1 cellular context compared by ENCODE assay signal in genomic region chr2:74806355-74806839, GRCh38.
A peak's percentile ranks its signal among the peaks of the same experiment; 100 is the strongest.
TF ChIP-seq lines count a peak whose summit lies in the region.

No MANE protein-coding gene starts in this region.

TF ChIP-seq in HepG2, 621 proteins besides CTCF, POLR2A, EP300 and RAD21 (continued from another document and continues in another):
- peak; percentile 41; the same call in 1 of the 2 replicates for TF ChIP-seq BCL6 (CRISPR knock-in tag; IDR thresholded peaks at IDR 0.05)
- TF ChIP-seq, protein P1, sequence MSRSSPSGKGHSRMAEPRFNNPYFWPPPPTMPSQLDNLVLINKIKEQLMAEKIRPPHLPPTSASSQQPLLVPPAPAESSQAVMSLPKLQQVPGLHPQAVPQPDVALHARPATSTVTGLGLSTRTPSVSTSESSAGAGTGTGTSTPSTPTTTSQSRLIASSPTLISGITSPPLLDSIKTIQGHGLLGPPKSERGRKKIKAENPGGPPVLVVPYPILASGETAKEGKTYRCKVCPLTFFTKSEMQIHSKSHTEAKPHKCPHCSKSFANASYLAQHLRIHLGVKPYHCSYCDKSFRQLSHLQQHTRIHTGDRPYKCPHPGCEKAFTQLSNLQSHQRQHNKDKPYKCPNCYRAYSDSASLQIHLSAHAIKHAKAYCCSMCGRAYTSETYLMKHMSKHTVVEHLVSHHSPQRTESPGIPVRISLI (CRISPR knock-in tag; IDR thresholded peaks at IDR 0.05; ENCODE audit: borderline replicate concordance) = no peak
- no peak for TF ChIP-seq NFATC3 (CRISPR knock-in tag; IDR thresholded peaks at IDR 0.05)
- TF ChIP-seq, protein P2, sequence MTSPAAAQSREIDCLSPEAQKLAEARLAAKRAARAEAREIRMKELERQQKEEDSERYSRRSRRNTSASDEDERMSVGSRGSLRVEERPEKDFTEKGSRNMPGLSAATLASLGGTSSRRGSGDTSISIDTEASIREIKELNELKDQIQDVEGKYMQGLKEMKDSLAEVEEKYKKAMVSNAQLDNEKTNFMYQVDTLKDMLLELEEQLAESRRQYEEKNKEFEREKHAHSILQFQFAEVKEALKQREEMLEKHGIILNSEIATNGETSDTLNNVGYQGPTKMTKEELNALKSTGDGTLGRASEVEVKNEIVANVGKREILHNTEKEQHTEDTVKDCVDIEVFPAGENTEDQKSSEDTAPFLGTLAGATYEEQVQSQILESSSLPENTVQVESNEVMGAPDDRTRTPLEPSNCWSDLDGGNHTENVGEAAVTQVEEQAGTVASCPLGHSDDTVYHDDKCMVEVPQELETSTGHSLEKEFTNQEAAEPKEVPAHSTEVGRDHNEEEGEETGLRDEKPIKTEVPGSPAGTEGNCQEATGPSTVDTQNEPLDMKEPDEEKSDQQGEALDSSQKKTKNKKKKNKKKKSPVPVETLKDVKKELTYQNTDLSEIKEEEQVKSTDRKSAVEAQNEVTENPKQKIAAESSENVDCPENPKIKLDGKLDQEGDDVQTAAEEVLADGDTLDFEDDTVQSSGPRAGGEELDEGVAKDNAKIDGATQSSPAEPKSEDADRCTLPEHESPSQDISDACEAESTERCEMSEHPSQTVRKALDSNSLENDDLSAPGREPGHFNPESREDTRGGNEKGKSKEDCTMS (CRISPR knock-in tag; conservative IDR thresholded peaks at IDR 0.05) = no peak
- TF ChIP-seq MIER3 (CRISPR knock-in tag; IDR thresholded peaks at IDR 0.05; ENCODE audit: borderline replicate concordance) = 0 out of 2 replicates have a peak, but pooled peaks have one; percentile 19
- TF ChIP-seq KMT2A (CRISPR knock-in tag; IDR thresholded peaks at IDR 0.05) = no peak
- no peak for TF ChIP-seq KDM1A (CRISPR knock-in tag; IDR thresholded peaks at IDR 0.05)
- TF ChIP-seq ZNF12 (CRISPR knock-in tag; IDR thresholded peaks at IDR 0.05) = no peak
- TF ChIP-seq CCDC6 (CRISPR knock-in tag; IDR thresholded peaks at IDR 0.05) = no peak
- no peak for TF ChIP-seq RORA (CRISPR knock-in tag; IDR thresholded peaks at IDR 0.05)
- no peak for TF ChIP-seq ZNF563 (CRISPR knock-in tag; IDR thresholded peaks at IDR 0.05)
- TF ChIP-seq, protein P3, sequence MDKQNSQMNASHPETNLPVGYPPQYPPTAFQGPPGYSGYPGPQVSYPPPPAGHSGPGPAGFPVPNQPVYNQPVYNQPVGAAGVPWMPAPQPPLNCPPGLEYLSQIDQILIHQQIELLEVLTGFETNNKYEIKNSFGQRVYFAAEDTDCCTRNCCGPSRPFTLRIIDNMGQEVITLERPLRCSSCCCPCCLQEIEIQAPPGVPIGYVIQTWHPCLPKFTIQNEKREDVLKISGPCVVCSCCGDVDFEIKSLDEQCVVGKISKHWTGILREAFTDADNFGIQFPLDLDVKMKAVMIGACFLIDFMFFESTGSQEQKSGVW (CRISPR knock-in tag; IDR thresholded peaks at IDR 0.05; ENCODE audit: borderline replicate concordance) = no peak
- no peak for TF ChIP-seq PCBP1 (IDR thresholded peaks at IDR 0.05; ENCODE audit: borderline replicate concordance, low read depth, low read length)
- TF ChIP-seq ZNF44 (CRISPR knock-in tag; IDR thresholded peaks at IDR 0.05) = no peak; the same call in 1 of the 2 replicates
- TF ChIP-seq, protein P4, sequence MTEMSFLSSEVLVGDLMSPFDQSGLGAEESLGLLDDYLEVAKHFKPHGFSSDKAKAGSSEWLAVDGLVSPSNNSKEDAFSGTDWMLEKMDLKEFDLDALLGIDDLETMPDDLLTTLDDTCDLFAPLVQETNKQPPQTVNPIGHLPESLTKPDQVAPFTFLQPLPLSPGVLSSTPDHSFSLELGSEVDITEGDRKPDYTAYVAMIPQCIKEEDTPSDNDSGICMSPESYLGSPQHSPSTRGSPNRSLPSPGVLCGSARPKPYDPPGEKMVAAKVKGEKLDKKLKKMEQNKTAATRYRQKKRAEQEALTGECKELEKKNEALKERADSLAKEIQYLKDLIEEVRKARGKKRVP (CRISPR knock-in tag; IDR thresholded peaks at IDR 0.05) = no peak
- no peak for TF ChIP-seq ZXDC (CRISPR knock-in tag; IDR thresholded peaks at IDR 0.05)
- TF ChIP-seq NCOA2 (CRISPR knock-in tag; IDR thresholded peaks at IDR 0.05) = peak; percentile 51
- TF ChIP-seq NAIF1 (CRISPR knock-in tag; IDR thresholded peaks at IDR 0.05; ENCODE audit: borderline replicate concordance) = no peak
- no peak for TF ChIP-seq SMARCE1 (IDR thresholded peaks at IDR 0.05; ENCODE audit: borderline replicate concordance)
- no peak for TF ChIP-seq PLRG1 (conservative IDR thresholded peaks at IDR 0.05)
- TF ChIP-seq ZNF777 (CRISPR knock-in tag; IDR thresholded peaks at IDR 0.05) = no peak
- TF ChIP-seq MAFG (CRISPR knock-in tag; IDR thresholded peaks at IDR 0.05) = no peak
- no peak for TF ChIP-seq ZNF607 (CRISPR knock-in tag; IDR thresholded peaks at IDR 0.05; ENCODE audit: borderline replicate concordance)
- no peak for TF ChIP-seq XRCC5 (optimal IDR thresholded peaks at IDR 0.05; ENCODE audit: low read length)
- no peak for TF ChIP-seq CHCHD3 (CRISPR knock-in tag; IDR thresholded peaks at IDR 0.05)
- TF ChIP-seq ZNF503 (CRISPR knock-in tag; IDR thresholded peaks at IDR 0.05) = no peak
- no peak for TF ChIP-seq NFE2 (CRISPR knock-in tag; IDR thresholded peaks at IDR 0.05)
- TF ChIP-seq PBX2 (CRISPR knock-in tag; IDR thresholded peaks at IDR 0.05) = no peak
- TF ChIP-seq NCOA1 (CRISPR knock-in tag; IDR thresholded peaks at IDR 0.05) = no peak
- no peak for TF ChIP-seq ZSCAN21 (CRISPR knock-in tag; IDR thresholded peaks at IDR 0.05; ENCODE audit: borderline replicate concordance)
- TF ChIP-seq ZNF350 (CRISPR knock-in tag; IDR thresholded peaks at IDR 0.05; ENCODE audit: borderline replicate concordance, low read depth) = no peak; the same call in 1 of the 2 replicates
- peak; percentile 64 for TF ChIP-seq YY1 (IDR thresholded peaks at IDR 0.05; ENCODE audit: insufficient read depth, insufficient replicate concordance, low read depth, low read length)
- no peak for TF ChIP-seq SNAPC5 (CRISPR knock-in tag; IDR thresholded peaks at IDR 0.05; ENCODE audit: borderline replicate concordance)
- no peak for TF ChIP-seq IRF1 (CRISPR knock-in tag; IDR thresholded peaks at IDR 0.05; ENCODE audit: low read depth)
- peak; percentile 92 for TF ChIP-seq BHLHE40 (IDR thresholded peaks at IDR 0.05; ENCODE audit: low read length)
- no peak for TF ChIP-seq FOXM1 (CRISPR knock-in tag; IDR thresholded peaks at IDR 0.05)
- TF ChIP-seq MAZ (IDR thresholded peaks at IDR 0.05; ENCODE audit: borderline replicate concordance, low read depth, low read length) = no peak
- TF ChIP-seq MAZ (CRISPR knock-in tag; IDR thresholded peaks at IDR 0.05; ENCODE audit: low read depth) = no peak
- TF ChIP-seq ZNF605 (CRISPR knock-in tag; IDR thresholded peaks at IDR 0.05) = peak; percentile 84
- TF ChIP-seq SMYD3 (CRISPR knock-in tag; IDR thresholded peaks at IDR 0.05) = no peak
- TF ChIP-seq, protein P5, sequence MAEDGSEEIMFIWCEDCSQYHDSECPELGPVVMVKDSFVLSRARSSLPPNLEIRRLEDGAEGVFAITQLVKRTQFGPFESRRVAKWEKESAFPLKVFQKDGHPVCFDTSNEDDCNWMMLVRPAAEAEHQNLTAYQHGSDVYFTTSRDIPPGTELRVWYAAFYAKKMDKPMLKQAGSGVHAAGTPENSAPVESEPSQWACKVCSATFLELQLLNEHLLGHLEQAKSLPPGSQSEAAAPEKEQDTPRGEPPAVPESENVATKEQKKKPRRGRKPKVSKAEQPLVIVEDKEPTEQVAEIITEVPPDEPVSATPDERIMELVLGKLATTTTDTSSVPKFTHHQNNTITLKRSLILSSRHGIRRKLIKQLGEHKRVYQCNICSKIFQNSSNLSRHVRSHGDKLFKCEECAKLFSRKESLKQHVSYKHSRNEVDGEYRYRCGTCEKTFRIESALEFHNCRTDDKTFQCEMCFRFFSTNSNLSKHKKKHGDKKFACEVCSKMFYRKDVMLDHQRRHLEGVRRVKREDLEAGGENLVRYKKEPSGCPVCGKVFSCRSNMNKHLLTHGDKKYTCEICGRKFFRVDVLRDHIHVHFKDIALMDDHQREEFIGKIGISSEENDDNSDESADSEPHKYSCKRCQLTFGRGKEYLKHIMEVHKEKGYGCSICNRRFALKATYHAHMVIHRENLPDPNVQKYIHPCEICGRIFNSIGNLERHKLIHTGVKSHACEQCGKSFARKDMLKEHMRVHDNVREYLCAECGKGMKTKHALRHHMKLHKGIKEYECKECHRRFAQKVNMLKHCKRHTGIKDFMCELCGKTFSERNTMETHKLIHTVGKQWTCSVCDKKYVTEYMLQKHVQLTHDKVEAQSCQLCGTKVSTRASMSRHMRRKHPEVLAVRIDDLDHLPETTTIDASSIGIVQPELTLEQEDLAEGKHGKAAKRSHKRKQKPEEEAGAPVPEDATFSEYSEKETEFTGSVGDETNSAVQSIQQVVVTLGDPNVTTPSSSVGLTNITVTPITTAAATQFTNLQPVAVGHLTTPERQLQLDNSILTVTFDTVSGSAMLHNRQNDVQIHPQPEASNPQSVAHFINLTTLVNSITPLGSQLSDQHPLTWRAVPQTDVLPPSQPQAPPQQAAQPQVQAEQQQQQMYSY (CRISPR knock-in tag; IDR thresholded peaks at IDR 0.05) = no peak
- TF ChIP-seq ZNF850 (CRISPR knock-in tag; conservative IDR thresholded peaks at IDR 0.05) = no peak
- 0 out of 2 replicates have a peak, but pooled peaks have one; percentile 44 for TF ChIP-seq DMAP1 (CRISPR knock-in tag; IDR thresholded peaks at IDR 0.05)
- TF ChIP-seq SP140L (CRISPR knock-in tag; IDR thresholded peaks at IDR 0.05; ENCODE audit: borderline replicate concordance) = no peak
- TF ChIP-seq ZNF274 (CRISPR knock-in tag; IDR thresholded peaks at IDR 0.05) = peak; percentile 64; the same call in 1 of the 2 replicates
- no peak for TF ChIP-seq POLR2AphosphoS5 (IDR thresholded peaks at IDR 0.05; ENCODE audit: low read depth, low read length)
- TF ChIP-seq GATAD2A (CRISPR knock-in tag; IDR thresholded peaks at IDR 0.05) = peak; percentile 71
- TF ChIP-seq FOXP4 (CRISPR knock-in tag; IDR thresholded peaks at IDR 0.05) = peak; percentile 22; the same call in 1 of the 2 replicates
- TF ChIP-seq HDAC1 (CRISPR knock-in tag; IDR thresholded peaks at IDR 0.05) = no peak
- no peak for TF ChIP-seq TEF (CRISPR knock-in tag; IDR thresholded peaks at IDR 0.05)
